Comparison of ENCODE assay signal across 29 cellular contexts in genomic region chr5:169080352-169080938, GRCh38.
DNase-seq lines count a peak whose midpoint lies in the region; ATAC-seq, FAIRE-seq and TF ChIP-seq lines count a peak whose summit lies in the region.
"Had no signal": no experiment of that assay in that cellular context is flagged by ENCODE, and none has a peak within 500 bp of the region (broad histone marks: within the 10 kb centered on the region; RNA-seq: fewer than 3 reads in every experiment).

No MANE protein-coding gene starts in this region.

- no peak overlapping the region for H2AK5ac ChIP-seq in H1 (ENCODE audit: low read depth, low read length)
- peak overlapping the region; percentile 38 for H2AK5ac ChIP-seq in neuronal stem cell (ENCODE audit: low read depth, low read length)

- H3K27ac ChIP-seq in H1 (ENCODE audit: low read depth, low read length) = no peak overlapping the region
- no peak overlapping the region for H3K27ac ChIP-seq in neuronal stem cell (replicated peaks; ENCODE audit: low read length)
- H3K27ac ChIP-seq: adrenal gland, BLaER1, esophagus muscularis mucosa, GM23248, heart left ventricle, thoracic aorta had no signal

- DNase-seq in Daoy (ENCODE audit: low read depth) (peak; percentile 11), HTR-8/SVneo (ENCODE audit: insufficient read length, low spot score) (no peak), H1 (ENCODE audit: low read depth in 1 of 2, low spot score in 2 of 2) (no peak), neuronal stem cell (ENCODE audit: low spot score) (no peak), NCI-H510A (lab: John Stamatoyannopoulos, UW) (no peak), foreskin fibroblast (no peak)
- DNase-seq: activated CD4-positive, alpha-beta memory T cell treated with anti-CD3 and anti-CD28 coated beads, Interleukin-2, amount 10 ng/mL, durations not matched to agents 7 days and 5 days; activated CD4-positive, alpha-beta T cell treated with anti-CD3 and anti-CD28 coated beads for 1 hour; activated CD8-positive, alpha-beta memory T cell treated with anti-CD3 and anti-CD28 coated beads, Interleukin-2, amount 50 U/mL, for 4 hours; activated naive CD4-positive, alpha-beta T cell treated with anti-CD3 and anti-CD28 coated beads, Interleukin-2, amount 10 ng/mL, durations not matched to agents 7 days and 5 days; DMS153; foreskin melanocyte; GDM1; GM23248; heart left ventricle; KBM-7; kidney; naive thymus-derived CD8-positive, alpha-beta T cell; NCI-H1092 treated with DMSO at 0.1 percent for 48 hours; NCI-H187; NCI-H526; SHP77; stimulated activated CD4-positive, alpha-beta T cell treated with anti-CD3 and anti-CD28 coated beads, Interleukin-1b, Interleukin-23, amount 100 ng/mL, for 48 hours; T-helper 2 cell had no signal

- H3K23ac ChIP-seq in H1 (ENCODE audit: insufficient read length) (no peak overlapping the region), neuronal stem cell (ENCODE audit: low read depth, low read length, poor library complexity) (no peak overlapping the region)

- H4K5ac ChIP-seq in H1 (ENCODE audit: insufficient read length, low read depth, low read length) = peak overlapping the region; percentile 13

- no peak for TF ChIP-seq RAD21 in H1 (IDR thresholded peaks at IDR 0.05 in 1 of 2, conservative IDR thresholded peaks at IDR 0.05 in 1 of 2; ENCODE audit: low read depth in 2 of 2, low read length in 2 of 2)

- H3K9ac ChIP-seq in H1 (replicated peaks in 1 of 4; ENCODE audit: extremely low read depth in 1 of 4, low read depth in 3 of 4, low read length in 3 of 4) (no peak overlapping the region), neuronal stem cell (ENCODE audit: low read depth, low read length, poor library complexity) (no peak overlapping the region)
- H3K9ac ChIP-seq: BLaER1, GM23248 had no signal

- TF ChIP-seq CTCF in H1 (IDR thresholded peaks at IDR 0.05; ENCODE audit: control extremely low read depth in 1 of 3, insufficient read depth in 1 of 3, low read depth in 1 of 3, low read length in 3 of 3) = no peak
- TF ChIP-seq CTCF in foreskin fibroblast (IDR thresholded peaks at IDR 0.05; ENCODE audit: low read depth, low read length) = no peak

- H3K36me3 ChIP-seq in H1 (ENCODE audit: control insufficient read depth in 2 of 4, insufficient read depth in 4 of 4, low read length in 3 of 4) = no peaks in the 10 kb centered on the region
- H3K36me3 ChIP-seq in neuronal stem cell (replicated peaks in 1 of 2; ENCODE audit: control insufficient read depth in 2 of 2, insufficient read depth in 2 of 2, low read length in 2 of 2) = no peaks in the 10 kb centered on the region
- H3K36me3 ChIP-seq: adrenal gland, BLaER1, esophagus muscularis mucosa, heart left ventricle, thoracic aorta had no signal

- H2BK20ac ChIP-seq in H1 (ENCODE audit: low read length) = peak overlapping the region; percentile 6; the same call in 1 of the 2 replicates

- no peak overlapping the region for H3K4ac ChIP-seq in H1 (replicated peaks; ENCODE audit: insufficient read length, low read depth, low read length)
- H3K4ac ChIP-seq in neuronal stem cell (ENCODE audit: low read length) = no peak overlapping the region

- CTCF ChIA-PET in H1 (lab: Charles Lee; ENCODE audit: partially characterized antibody) = interaction anchor here (1.4 kb wide), 1 partner anchor 48 kb away, joined by 3 read pairs; no protein-coding TSS in a partner anchor

- no peaks in the 10 kb centered on the region for H3K9me3 ChIP-seq in H1 (ENCODE audit: insufficient read depth in 2 of 2, low read depth in 1 of 2, low read length in 1 of 2)
- H3K9me3 ChIP-seq in neuronal stem cell (replicated peaks in 1 of 2; ENCODE audit: control insufficient read depth in 2 of 2, insufficient read depth in 1 of 2, low read depth in 1 of 2, low read length in 2 of 2) = no peaks in the 10 kb centered on the region
- H3K9me3 ChIP-seq: adrenal gland, BLaER1, esophagus muscularis mucosa, heart left ventricle, thoracic aorta had no signal

- H2AFZ ChIP-seq in H1 (ENCODE audit: low read length) (no peak overlapping the region), neuronal stem cell (ENCODE audit: low read length) (no peak overlapping the region)
- H2AFZ ChIP-seq: GM23248 had no signal

- POLR2A ChIA-PET in H1 (lab: Charles Lee; ENCODE audit: partially characterized antibody) = interaction anchor here (1.4 kb wide), 1 partner anchor 13 kb away, joined by 4 read pairs; no protein-coding TSS in a partner anchor

- H3K4me1 ChIP-seq in H1 (replicated peaks in 1 of 4; ENCODE audit: control insufficient read depth in 3 of 4, insufficient read depth in 4 of 4, low read length in 3 of 4) = peaks cover 4 to 23% (median 12%) of the 10 kb centered on the region in 4 experiments; a peak in 6 of 7 replicates
- H3K4me1 ChIP-seq in neuronal stem cell (ENCODE audit: control insufficient read depth in 2 of 2, insufficient read depth in 1 of 2, low read depth in 1 of 2, low read length in 2 of 2) = peaks cover 0 to 14% of the 10 kb centered on the region in 2 donors
- H3K4me1 ChIP-seq: adrenal gland, BLaER1, heart left ventricle had no signal

- H3K79me1 ChIP-seq in H1 (ENCODE audit: low read depth, low read length) (no peaks in the 10 kb centered on the region), neuronal stem cell (ENCODE audit: low read depth, low read length) (no peaks in the 10 kb centered on the region)

- H4K8ac ChIP-seq in H1 (ENCODE audit: extremely low read depth, insufficient read depth, low read length) = no peak overlapping the region
- H4K8ac ChIP-seq in neuronal stem cell (ENCODE audit: low read depth, low read length) = no peak overlapping the region

- H2BK120ac ChIP-seq in H1 (replicated peaks; ENCODE audit: low read depth, low read length) (peak overlapping the region; percentile 91), neuronal stem cell (ENCODE audit: low read depth, low read length) (no peak overlapping the region)

- H3K18ac ChIP-seq in H1 (ENCODE audit: extremely low read depth, low read length) = peak overlapping the region; percentile 81
- no peak overlapping the region for H3K18ac ChIP-seq in neuronal stem cell (ENCODE audit: low read length)

- H3K14ac ChIP-seq in H1 (ENCODE audit: insufficient read length) = no peak overlapping the region
- no peak overlapping the region for H3K14ac ChIP-seq in neuronal stem cell (ENCODE audit: low read length)

- TF ChIP-seq EP300 in H1 (IDR thresholded peaks at IDR 0.05; ENCODE audit: borderline replicate concordance in 1 of 2, low read depth in 2 of 2, low read length in 2 of 2) = no peak

- H2BK12ac ChIP-seq in H1 (ENCODE audit: low read depth, low read length) (peak overlapping the region; percentile 92; the same call in 1 of the 2 replicates), neuronal stem cell (ENCODE audit: low read length) (no peak overlapping the region)

- H3K4me3 ChIP-seq in H1 (ENCODE audit: extremely low read depth in 1 of 4, insufficient read depth in 2 of 4, low read depth in 3 of 4, low read length in 4 of 4) (no peak overlapping the region), neuronal stem cell (ENCODE audit: low read length in 2 of 2) (no peak overlapping the region), foreskin fibroblast (ENCODE audit: low read depth in 1 of 2, low read length in 2 of 2) (no peak overlapping the region)
- H3K4me3 ChIP-seq: adrenal gland, BLaER1, esophagus muscularis mucosa, GM23248, heart left ventricle, thoracic aorta had no signal

- no peaks in the 10 kb centered on the region for H4K20me1 ChIP-seq in H1 (replicated peaks in 1 of 2; ENCODE audit: control insufficient read depth in 1 of 2, insufficient read depth in 2 of 2, low read length in 2 of 2)
- H4K20me1 ChIP-seq: BLaER1 had no signal

- H2BK5ac ChIP-seq in H1 (ENCODE audit: low read depth, low read length) (peak overlapping the region; percentile 73; the same call in 1 of the 2 replicates), neuronal stem cell (ENCODE audit: low read length) (peak overlapping the region; percentile 47)

- no peaks in the 10 kb centered on the region for H3K79me2 ChIP-seq in H1 (ENCODE audit: control insufficient read depth in 1 of 2, insufficient read depth in 2 of 2, low read length in 2 of 2)

- peak overlapping the region; percentile 76 for H4K91ac ChIP-seq in H1 (replicated peaks; ENCODE audit: insufficient read length, low read length)
- H4K91ac ChIP-seq in neuronal stem cell (ENCODE audit: low read depth, low read length, poor library complexity) = no peak overlapping the region

- no peak for TF ChIP-seq POLR2A in H1 (IDR thresholded peaks at IDR 0.05; ENCODE audit: control extremely low read depth in 1 of 2, low read depth in 2 of 2, low read length in 2 of 2)

- H3K4me2 ChIP-seq in H1 (ENCODE audit: insufficient read depth in 1 of 2, low read depth in 2 of 2, low read length in 2 of 2) (no peak overlapping the region), neuronal stem cell (ENCODE audit: insufficient read depth, low read length, poor library complexity, severe bottlenecking) (no peak overlapping the region)
- H3K4me2 ChIP-seq: BLaER1 had no signal

- FAIRE-seq in HTR-8/SVneo (lab: Jason Lieb, UNC) (peak; percentile 52), H1 (lab: Jason Lieb, UNC) (no peak)
- FAIRE-seq: kidney had no signal

- no peak overlapping the region for H3K56ac ChIP-seq in H1 (replicated peaks; ENCODE audit: insufficient read length, low read depth, low read length)

- H3K23me2 ChIP-seq in H1 (ENCODE audit: low read depth, low read length) = no peaks in the 10 kb centered on the region; the same call in 1 of the 2 replicates

- WGBS in H1 (ENCODE audit: extremely low coverage in 1 of 2, insufficient coverage in 1 of 2, insufficient read length in 1 of 2, insufficient replicate concordance in 2 of 2, low coverage in 1 of 2, low lambda C conversion rate in 2 of 2, missing lambda C conversion rate in 1 of 2), 2 experiments = 88% methylated on average over 7 of the region's 7 CpGs; no CpG with 5 or more reads in 1 of the 2 experiments
- no CpG with 5 or more reads among the region's 7 CpGs for WGBS in neuronal stem cell (ENCODE audit: extremely low coverage in 2 of 2, insufficient read length in 2 of 2, insufficient replicate concordance in 1 of 2), 2 donors

- H2BK15ac ChIP-seq in H1 (ENCODE audit: low read length) (peak overlapping the region; percentile 18; the same call in 1 of the 2 replicates), neuronal stem cell (ENCODE audit: low read length) (no peak overlapping the region)

- H3K27me3 ChIP-seq in H1 (replicated peaks in 1 of 4; ENCODE audit: control insufficient read depth in 3 of 4, extremely low read depth in 1 of 4, insufficient read depth in 3 of 4, low read length in 3 of 4) (no peaks in the 10 kb centered on the region), neuronal stem cell (ENCODE audit: control insufficient read depth in 3 of 3, insufficient read depth in 3 of 3, low read depth in 1 of 3, low read length in 3 of 3) (peaks cover 0 to 3% (median 0%) of the 10 kb centered on the region in 3 experiments)
- H3K27me3 ChIP-seq: adrenal gland, BLaER1, esophagus muscularis mucosa, heart left ventricle had no signal

- no peak for ATAC-seq in HG02571 (IDR thresholded peaks at IDR 0.05; ENCODE audit: unreplicated experiment)
- ATAC-seq: heart left ventricle; naive thymus-derived CD8-positive, alpha-beta T cell had no signal

TF ChIP-seq in H1, 55 proteins besides CTCF, POLR2A, EP300 and RAD21 (continues in another document):
- TF ChIP-seq TCF12 (IDR thresholded peaks at IDR 0.05; ENCODE audit: low read depth, low read length) = no peak
- no peak for TF ChIP-seq JUN (IDR thresholded peaks at IDR 0.05; ENCODE audit: low read depth, low read length)
- no peak for TF ChIP-seq EZH2 (IDR thresholded peaks at IDR 0.05; ENCODE audit: low read depth, low read length, severe bottlenecking)
- no peak for TF ChIP-seq TEAD4 (IDR thresholded peaks at IDR 0.05; ENCODE audit: low read depth, low read length)
